8 cellular contexts compared by ENCODE assay signal in the genomic region with DNA sequence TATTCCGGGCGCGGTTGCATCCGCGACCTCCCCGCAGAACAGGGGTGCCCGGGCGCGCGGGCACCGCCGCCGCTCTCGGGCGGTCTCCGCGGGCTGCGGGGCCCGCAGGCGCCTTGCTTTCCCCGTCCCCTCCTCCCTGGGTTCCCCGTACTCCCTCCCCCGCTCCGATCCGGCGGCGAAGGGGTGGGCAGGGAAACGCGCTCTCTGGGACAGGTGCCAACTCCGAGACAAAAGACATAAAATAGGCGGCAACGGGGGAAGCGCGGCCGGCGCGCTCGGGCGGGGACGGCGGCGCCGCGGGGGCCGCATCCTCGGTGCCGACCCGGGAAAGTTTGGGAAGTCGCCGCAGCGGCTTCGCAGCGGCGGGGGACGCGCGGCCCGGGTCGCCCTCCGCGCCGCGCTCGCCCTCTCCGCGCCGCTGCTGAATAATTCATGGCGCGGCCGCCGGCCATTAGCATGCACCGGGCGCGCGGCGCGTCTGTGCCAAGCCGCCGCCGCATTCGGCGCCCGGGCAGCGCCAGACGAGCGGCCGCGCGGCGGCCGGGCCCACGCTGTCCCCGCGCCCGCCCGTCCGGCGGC.
DNase-seq lines count a peak whose midpoint lies in the region; ATAC-seq and TF ChIP-seq lines count a peak whose summit lies in the region.

No MANE protein-coding gene starts in this region.

- H3K4me2 ChIP-seq in OCI-LY3 (ENCODE audit: low read length): peak overlapping the region; percentile 59

- H3K27ac ChIP-seq in OCI-LY3 (ENCODE audit: low read length): peak overlapping the region; percentile 86
- H3K27ac ChIP-seq in temporal lobe (ENCODE audit: low read depth, low read length): peak overlapping the region; percentile 65

- peak overlapping the region; percentile 87 for H3K9ac ChIP-seq in OCI-LY3 (ENCODE audit: low read length)

- H3K27ac Mint-ChIP-seq in activated T-helper 2 cell treated with anti-CD3 and anti-CD28 coated beads, Interferon-gamma antibody, Interleukin-2, Interleukin-4, amounts not matched to agents 10 μg/mL and 5 μg/mL and 100 μg/mL, durations not matched to agents 14 hours and 24 hours and 36 hours: peak overlapping the region; percentile 86
- peak overlapping the region in 1 of 2 donors; percentile 62 for H3K27ac Mint-ChIP-seq in natural killer cell treated with Interleukin-12 subunit alpha and Interleukin-12 subunit beta and Interleukin-15 and Interleukin-18, amount 100 ng/mL, for 72 hours

- TF ChIP-seq CTCF in OCI-LY3 (IDR thresholded peaks at IDR 0.05; ENCODE audit: low read depth, low read length): no peak
- TF ChIP-seq CTCF in fibroblast of villous mesenchyme (IDR thresholded peaks at IDR 0.05; ENCODE audit: insufficient read depth, low read depth, low read length): no peak
- no peak for TF ChIP-seq CTCF in GM20000 (IDR thresholded peaks at IDR 0.05; ENCODE audit: extremely low read depth, missing control alignments)

- intact Hi-C loops in activated T-helper 2 cell treated with anti-CD3 and anti-CD28 coated beads, Interferon-gamma antibody, Interleukin-2, Interleukin-4, amounts not matched to agents 10 μg/mL and 5 μg/mL and 100 μg/mL, durations not matched to agents 14 hours and 24 hours and 36 hours (cut with micrococcal nuclease): loop anchor here (2.0 to 5.0 kb wide), 3 partner anchors 17 to 57 kb away; no protein-coding TSS in a partner anchor

- DNase-seq in COR-L47 (lab: John Stamatoyannopoulos, UW) (peak; percentile 93), fibroblast of villous mesenchyme (ENCODE audit: low read depth) (peak; percentile 96), GM20000 (ENCODE audit: low spot score) (no peak)
- peak; percentile 33 for DNase-seq in activated T-helper 2 cell treated with anti-CD3 and anti-CD28 coated beads, Interferon-gamma antibody, Interleukin-2, Interleukin-4, amounts not matched to agents 10 μg/mL and 5 μg/mL and 100 μg/mL, durations not matched to agents 14 hours and 24 hours and 36 hours (ENCODE audit: low spot score)
- DNase-seq in natural killer cell treated with Interleukin-12 subunit alpha and Interleukin-12 subunit beta and Interleukin-15 and Interleukin-18, amount 100 ng/mL, for 72 hours (ENCODE audit: low spot score): peak; percentile 61

- H3K27me3 ChIP-seq in OCI-LY3 (ENCODE audit: low read depth, low read length): no peaks in the 10 kb centered on the region

- peak overlapping the region; percentile 84 for H3K4me3 Mint-ChIP-seq in activated T-helper 2 cell treated with anti-CD3 and anti-CD28 coated beads, Interferon-gamma antibody, Interleukin-2, Interleukin-4, amounts not matched to agents 10 μg/mL and 5 μg/mL and 100 μg/mL, durations not matched to agents 14 hours and 24 hours and 36 hours (ENCODE audit: low read depth)
- peak overlapping the region; percentile 82 for H3K4me3 Mint-ChIP-seq in natural killer cell treated with Interleukin-12 subunit alpha and Interleukin-12 subunit beta and Interleukin-15 and Interleukin-18, amount 100 ng/mL, for 72 hours

- no peaks in the 10 kb centered on the region for H3K9me3 Mint-ChIP-seq in activated T-helper 2 cell treated with anti-CD3 and anti-CD28 coated beads, Interferon-gamma antibody, Interleukin-2, Interleukin-4, amounts not matched to agents 10 μg/mL and 5 μg/mL and 100 μg/mL, durations not matched to agents 14 hours and 24 hours and 36 hours
- H3K9me3 Mint-ChIP-seq in natural killer cell treated with Interleukin-12 subunit alpha and Interleukin-12 subunit beta and Interleukin-15 and Interleukin-18, amount 100 ng/mL, for 72 hours: no peaks in the 10 kb centered on the region

- H3K36me3 Mint-ChIP-seq in activated T-helper 2 cell treated with anti-CD3 and anti-CD28 coated beads, Interferon-gamma antibody, Interleukin-2, Interleukin-4, amounts not matched to agents 10 μg/mL and 5 μg/mL and 100 μg/mL, durations not matched to agents 14 hours and 24 hours and 36 hours (ENCODE audit: low read depth): peaks cover 5% of the 10 kb centered on the region
- no peaks in the 10 kb centered on the region for H3K36me3 Mint-ChIP-seq in natural killer cell treated with Interleukin-12 subunit alpha and Interleukin-12 subunit beta and Interleukin-15 and Interleukin-18, amount 100 ng/mL, for 72 hours

- no peak overlapping the region; the same call in 1 of the 2 replicates for H2AFZ ChIP-seq in OCI-LY3 (ENCODE audit: low read depth, low read length)

- H4K20me1 ChIP-seq in OCI-LY3 (ENCODE audit: insufficient read depth, low read length): peaks cover 21% of the 10 kb centered on the region

- H3K9me3 ChIP-seq in OCI-LY3 (ENCODE audit: insufficient read depth, low read length): no peaks in the 10 kb centered on the region

- H3K27me3 Mint-ChIP-seq in activated T-helper 2 cell treated with anti-CD3 and anti-CD28 coated beads, Interferon-gamma antibody, Interleukin-2, Interleukin-4, amounts not matched to agents 10 μg/mL and 5 μg/mL and 100 μg/mL, durations not matched to agents 14 hours and 24 hours and 36 hours (ENCODE audit: low read depth): no peaks in the 10 kb centered on the region
- no peaks in the 10 kb centered on the region for H3K27me3 Mint-ChIP-seq in natural killer cell treated with Interleukin-12 subunit alpha and Interleukin-12 subunit beta and Interleukin-15 and Interleukin-18, amount 100 ng/mL, for 72 hours

- H3K4me1 Mint-ChIP-seq in activated T-helper 2 cell treated with anti-CD3 and anti-CD28 coated beads, Interferon-gamma antibody, Interleukin-2, Interleukin-4, amounts not matched to agents 10 μg/mL and 5 μg/mL and 100 μg/mL, durations not matched to agents 14 hours and 24 hours and 36 hours (ENCODE audit: low read depth): peaks cover 42% of the 10 kb centered on the region
- peaks cover 19 to 43% of the 10 kb centered on the region in 2 donors for H3K4me1 Mint-ChIP-seq in natural killer cell treated with Interleukin-12 subunit alpha and Interleukin-12 subunit beta and Interleukin-15 and Interleukin-18, amount 100 ng/mL, for 72 hours (ENCODE audit: low read depth in 2 of 2)

- peak overlapping the region; percentile 86 for H3K4me3 ChIP-seq in OCI-LY3 (ENCODE audit: low read length)
- H3K4me3 ChIP-seq in fibroblast of villous mesenchyme (ENCODE audit: low read depth, low read length): peak overlapping the region; percentile 93

- H3K4me1 ChIP-seq in OCI-LY3 (ENCODE audit: low read length): peaks cover 51% of the 10 kb centered on the region

- peaks cover 7% of the 10 kb centered on the region for H3K36me3 ChIP-seq in OCI-LY3 (replicated peaks; ENCODE audit: low read depth, low read length)

- peak; percentile 41 for ATAC-seq in HG02885 (IDR thresholded peaks at IDR 0.05; ENCODE audit: poor library complexity, unreplicated experiment)
- peak; percentile 14 to 49 for ATAC-seq in natural killer cell treated with Interleukin-12 subunit alpha and Interleukin-12 subunit beta and Interleukin-15 and Interleukin-18, amount 100 ng/mL, for 72 hours

- peaks cover 88% of the 10 kb centered on the region for H3K79me2 ChIP-seq in OCI-LY3 (ENCODE audit: low read length)
